Comparison of ENCODE assay signal across 8 cellular contexts in genomic region chr1:41917835-41918449, GRCh38. TPM values are rescaled to one million over a fixed set of nuclear protein-coding genes. Genes with fewer than 3 reads are reported as not detected.
DNase-seq lines count a peak whose midpoint lies in the region; ATAC-seq and TF ChIP-seq lines count a peak whose summit lies in the region.

No MANE protein-coding gene starts in this region.

- no peak for TF ChIP-seq CTCF in stomach (IDR thresholded peaks at IDR 0.05)

- H3K9me3 ChIP-seq in MG63 (no peaks in the 10 kb centered on the region), mesenchymal stem cell (ENCODE audit: control insufficient read depth, low read length) (no peaks in the 10 kb centered on the region), stomach (no peaks in the 10 kb centered on the region)

- H3K27me3 Mint-ChIP-seq in activated CD4-positive, alpha-beta T cell treated with anti-CD3 and anti-CD28 coated beads, Interleukin-2, amount 10 ng/mL, durations not matched to agents 7 days and 5 days, result no peaks in the 10 kb centered on the region

- H2BK12ac ChIP-seq in mesenchymal stem cell (ENCODE audit: low read length in 2 of 2), result peak overlapping the region in 1 of 2 experiments; percentile 4

- intact Hi-C loops in stomach (cut with DNase I; ENCODE audit: low total_unique reads), result no loop called here

- no peak overlapping the region for H3K14ac ChIP-seq in mesenchymal stem cell (ENCODE audit: low read length in 2 of 2)

- peaks cover 26% of the 10 kb centered on the region for H3K36me3 Mint-ChIP-seq in activated CD4-positive, alpha-beta T cell treated with anti-CD3 and anti-CD28 coated beads, Interleukin-2, amount 10 ng/mL, durations not matched to agents 7 days and 5 days (ENCODE audit: low read depth)

- peak overlapping the region; percentile 35 for H3K4me3 ChIP-seq in MG63
- H3K4me3 ChIP-seq in mesenchymal stem cell (ENCODE audit: insufficient read depth in 1 of 2, low read depth in 1 of 2, low read length in 2 of 2), result peak overlapping the region; percentile 66 to 80
- H3K4me3 ChIP-seq in stomach, result peak overlapping the region; percentile 56 to 73 (median 64)

- peak overlapping the region in 1 of 2 experiments; percentile 34 for H3K23ac ChIP-seq in mesenchymal stem cell (ENCODE audit: low read length in 2 of 2)

- H3K79me1 ChIP-seq in mesenchymal stem cell (replicated peaks; ENCODE audit: low read length, poor library complexity, severe bottlenecking), result peaks cover 25% of the 10 kb centered on the region

- H3K4me1 ChIP-seq in mesenchymal stem cell (ENCODE audit: control insufficient read depth, insufficient read depth, low read depth, low read length) (peaks cover 26% of the 10 kb centered on the region), stomach (peaks cover 8 to 47% (median 37%) of the 10 kb centered on the region in 4 donors)

- no peak overlapping the region for H2BK5ac ChIP-seq in mesenchymal stem cell (ENCODE audit: low read depth, low read length, poor library complexity, severe bottlenecking)

- peak overlapping the region in 1 of 2 experiments; percentile 58 for H3K18ac ChIP-seq in mesenchymal stem cell (ENCODE audit: low read depth in 1 of 2, low read length in 2 of 2)

- peak overlapping the region; percentile 98 for H3K27ac Mint-ChIP-seq in activated CD4-positive, alpha-beta T cell treated with anti-CD3 and anti-CD28 coated beads, Interleukin-2, amount 10 ng/mL, durations not matched to agents 7 days and 5 days

- H3K9ac ChIP-seq in mesenchymal stem cell (ENCODE audit: low read length), result peak overlapping the region; percentile 74

- peaks cover 7% of the 10 kb centered on the region for H3K9me3 Mint-ChIP-seq in activated CD4-positive, alpha-beta T cell treated with anti-CD3 and anti-CD28 coated beads, Interleukin-2, amount 10 ng/mL, durations not matched to agents 7 days and 5 days

- peak; percentile 71 for DNase-seq in D341Med (ENCODE audit: low spot score)
- peak; percentile 31 for DNase-seq in MG63
- peak; percentile 45 for DNase-seq in activated CD4-positive, alpha-beta T cell treated with anti-CD3 and anti-CD28 coated beads, Interleukin-2, amount 10 ng/mL, durations not matched to agents 7 days and 5 days
- peak; percentile 26 for DNase-seq in effector CD4-positive, alpha-beta T cell
- peak; percentile 54 for DNase-seq in mesenchymal stem cell
- peak; percentile 51 for DNase-seq in stomach
- no peak for DNase-seq in NOMO-1 (lab: John Stamatoyannopoulos, UW; ENCODE audit: unreplicated experiment in 2 of 2)

- no peak for ATAC-seq in GM21528 (IDR thresholded peaks at IDR 0.05; ENCODE audit: low FRiP score, unreplicated experiment)

- H4K8ac ChIP-seq in mesenchymal stem cell (ENCODE audit: low read length), result no peak overlapping the region

- CTCF ChIA-PET in activated CD4-positive, alpha-beta T cell treated with anti-CD3 and anti-CD28 coated beads, Interleukin-2, amount 10 ng/mL, durations not matched to agents 7 days and 5 days (lab: Charles Lee), result interaction anchor here (1.3 to 1.7 kb wide), 4 partner anchors 19 to 117 kb away, joined by 3 to 5 read pairs (median 4); no protein-coding TSS in a partner anchor

- H3K27me3 ChIP-seq in MG63 (no peaks in the 10 kb centered on the region; the same call in 1 of the 2 replicates), mesenchymal stem cell (ENCODE audit: control insufficient read depth in 1 of 2, insufficient read depth in 1 of 2, low read length in 2 of 2) (peaks cover 0 to 7% of the 10 kb centered on the region in 2 experiments), stomach (peaks cover 0 to 6% (median 0%) of the 10 kb centered on the region in 3 donors)

- H3K4me3 Mint-ChIP-seq in activated CD4-positive, alpha-beta T cell treated with anti-CD3 and anti-CD28 coated beads, Interleukin-2, amount 10 ng/mL, durations not matched to agents 7 days and 5 days, result peak overlapping the region; percentile 79

- TF ChIP-seq EP300 in stomach (IDR thresholded peaks at IDR 0.05), result no peak

- H2AFZ ChIP-seq in mesenchymal stem cell (ENCODE audit: low read depth, low read length), result peak overlapping the region; percentile 90

- H3K27ac ChIP-seq in mesenchymal stem cell (ENCODE audit: low read length, poor library complexity, severe bottlenecking), result peak overlapping the region; percentile 49
- peak overlapping the region; percentile 47 to 80 (median 65) for H3K27ac ChIP-seq in stomach

- H4K91ac ChIP-seq in mesenchymal stem cell (ENCODE audit: low read length), result no peak overlapping the region

- no peak overlapping the region for H3K4ac ChIP-seq in mesenchymal stem cell (ENCODE audit: low read depth in 1 of 2, low read length in 2 of 2)

- no peak overlapping the region for H2BK120ac ChIP-seq in mesenchymal stem cell (ENCODE audit: low read depth, low read length)

- peaks cover 76% of the 10 kb centered on the region for H3K4me1 Mint-ChIP-seq in activated CD4-positive, alpha-beta T cell treated with anti-CD3 and anti-CD28 coated beads, Interleukin-2, amount 10 ng/mL, durations not matched to agents 7 days and 5 days

- H2AK5ac ChIP-seq in mesenchymal stem cell (ENCODE audit: low read length, severe bottlenecking), result no peak overlapping the region

- no peak overlapping the region for H2BK15ac ChIP-seq in mesenchymal stem cell (ENCODE audit: low read depth, poor library complexity, severe bottlenecking)

- POLR2A ChIA-PET in activated CD4-positive, alpha-beta T cell treated with anti-CD3 and anti-CD28 coated beads, Interleukin-2, amount 10 ng/mL, durations not matched to agents 7 days and 5 days (lab: Charles Lee), result interaction anchor here (0.6 kb wide), 1 partner anchor 228 kb away, joined by 3 read pairs; no protein-coding TSS in a partner anchor

- H3K36me3 ChIP-seq in MG63, result no peaks in the 10 kb centered on the region
- H3K36me3 ChIP-seq in mesenchymal stem cell (ENCODE audit: control insufficient read depth in 1 of 2, insufficient read depth in 2 of 2, low read depth in 1 of 2, low read length in 2 of 2), result no peaks in the 10 kb centered on the region
- H3K36me3 ChIP-seq in stomach, result no peaks in the 10 kb centered on the region

- no peak for TF ChIP-seq POLR2A in stomach (IDR thresholded peaks at IDR 0.05)

- H3K4me2 ChIP-seq in mesenchymal stem cell (ENCODE audit: low read length, poor library complexity, severe bottlenecking), result peak overlapping the region; percentile 82

- WGBS in mesenchymal stem cell, result under 1% methylated on average over 52 of the region's 53 CpGs
- WGBS in stomach, 5 donors, result 0 to 4% (median 2%) methylated on average over 17 to 53 of the region's 53 CpGs

RNA-seq across cellular contexts. Expression of gene HIVEP3, which starts 0.8 kb away (rescaled TPM):
- 0.67 TPM in 1 of 2 replicates, not detected in the other for total RNA-seq in MG63 (2014; rRNA removed; shearing (Covaris generic); ENCODE audit: low replicate concordance)
- total RNA-seq in activated CD4-positive, alpha-beta T cell treated with anti-CD3 and anti-CD28 coated beads, Interleukin-2, amount 10 ng/mL, durations not matched to agents 7 days and 5 days, result 10 to 100 TPM; 18.4 to 21.5 TPM
- 3.5 TPM for polyA plus RNA-seq in mesenchymal stem cell (2013, experiment 1 of 2)
- 3.6 TPM for polyA plus RNA-seq in mesenchymal stem cell (2013, experiment 2 of 2)
- 10 to 100 TPM in 1 of 5 donors, 1 to 10 TPM in 4; 1.8 to 65.3 (median 4.9) TPM for total RNA-seq in stomach
- polyA plus RNA-seq in stomach, result 1 to 10 TPM; 2.9 to 4.6 (median 3.1) TPM

Comparison
In these comparisons a context has a peak if more than half of its experiments do, and no peak if none do; other contexts are left out.
1. DNase-seq: peak in D341Med (single experiment), MG63 (single experiment), activated CD4-positive, alpha-beta T cell treated with anti-CD3 and anti-CD28 coated beads, Interleukin-2, amount 10 ng/mL, durations not matched to agents 7 days and 5 days (single experiment), effector CD4-positive, alpha-beta T cell (single experiment), mesenchymal stem cell (single experiment) and stomach (single experiment); none in NOMO-1 (0 of 2).
2. Peak in every context shown above with its lines, with median percentiles within 50 percentile points of each other: H3K4me3 ChIP-seq.